ENCODE assay signal across 7 cellular contexts in genomic region chr21:5019120-5019519, GRCh38.
DNase-seq lines count a peak whose midpoint lies in the region; ATAC-seq and TF ChIP-seq lines count a peak whose summit lies in the region.
"Not testable (repeated sequence)": the region's sequence is repeated elsewhere in the genome, so short reads cannot be mapped to it uniquely, and the experiment has no call there.

No MANE protein-coding gene starts in this region.

- H2AFZ ChIP-seq in HCT116 (ENCODE audit: low read depth, low read length, poor library complexity, severe bottlenecking) = not testable (repeated sequence)

- not testable (repeated sequence) for H3K27me3 Mint-ChIP-seq in activated CD8-positive, alpha-beta T cell treated with anti-CD3 and anti-CD28 coated beads for 36 hours

- H3K4me1 ChIP-seq in HCT116 (ENCODE audit: control insufficient read depth in 1 of 2, insufficient read depth in 2 of 2, low read length in 2 of 2); mucosa of descending colon (ENCODE audit: low read depth): not testable (repeated sequence)

- not testable (repeated sequence) for H3K9me3 Mint-ChIP-seq in activated CD8-positive, alpha-beta T cell treated with anti-CD3 and anti-CD28 coated beads for 36 hours

- not testable (repeated sequence) for H3K9me2 ChIP-seq in HCT116 (ENCODE audit: insufficient read depth)

- H4K20me1 ChIP-seq in HCT116 (ENCODE audit: insufficient read depth) = not testable (repeated sequence)

- POLR2A ChIA-PET in HCT116 (lab: Charles Lee); activated CD8-positive, alpha-beta T cell treated with anti-CD3 and anti-CD28 coated beads for 36 hours (lab: Charles Lee): not testable (repeated sequence)

- DNase-seq in HCT116 (ENCODE audit: low read depth, low spot score); activated CD8-positive, alpha-beta T cell treated with anti-CD3 and anti-CD28 coated beads for 36 hours; mucosa of descending colon: not testable (repeated sequence)

- RAD21 ChIA-PET in HCT116 (lab: Charles Lee; ENCODE audit: low non-redundant PET in 1 of 2, low total read pairs in 2 of 2, uncharacterized antibody in 2 of 2, unreplicated experiment in 2 of 2) = not testable (repeated sequence)

- H3K4me2 ChIP-seq in HCT116 (ENCODE audit: low read length) = not testable (repeated sequence)

- ATAC-seq in GM18861 (IDR thresholded peaks at IDR 0.05; ENCODE audit: unreplicated experiment) = peak; percentile 52
- peak; percentile 43 for ATAC-seq in GM19463 (IDR thresholded peaks at IDR 0.05; ENCODE audit: unreplicated experiment)
- ATAC-seq in HCT116 = peak; percentile 53
- ATAC-seq in HG03039 (IDR thresholded peaks at IDR 0.05; ENCODE audit: unreplicated experiment) = peak; percentile 37
- ATAC-seq in HG03439 (IDR thresholded peaks at IDR 0.05; ENCODE audit: unreplicated experiment) = peak; percentile 49
- ATAC-seq in activated CD8-positive, alpha-beta T cell treated with anti-CD3 and anti-CD28 coated beads for 36 hours = peak; percentile 79
- peak; percentile 79 for ATAC-seq in mucosa of descending colon

- intact Hi-C loops in HCT116 (cut with micrococcal nuclease); activated CD8-positive, alpha-beta T cell treated with anti-CD3 and anti-CD28 coated beads for 36 hours (cut with micrococcal nuclease); mucosa of descending colon (cut with DNase I, micrococcal nuclease): not testable (repeated sequence)

- not testable (repeated sequence) for TF ChIP-seq POLR2A in HCT116 (IDR thresholded peaks at IDR 0.05; ENCODE audit: borderline replicate concordance, extremely low read depth, insufficient read depth, insufficient read length)

- H3K4me3 Mint-ChIP-seq in activated CD8-positive, alpha-beta T cell treated with anti-CD3 and anti-CD28 coated beads for 36 hours = not testable (repeated sequence)

- not testable (repeated sequence) for H3K4me3 ChIP-seq in HCT116 (replicated peaks in 1 of 2; ENCODE audit: low read depth in 1 of 2, low read length in 2 of 2); mucosa of descending colon

- BruUV-seq in HCT116 (replicated peaks; lab: Mats Ljungman, UMichigan) = not testable (repeated sequence)

- not testable (repeated sequence) for H3K27me3 ChIP-seq in HCT116 (ENCODE audit: insufficient read depth, low read length)

- not testable (repeated sequence) for H3K27ac ChIP-seq in HCT116 (ENCODE audit: low read depth, low read length)

- not testable (repeated sequence) for H3K36me3 ChIP-seq in HCT116 (ENCODE audit: control insufficient read depth in 1 of 2, insufficient read depth in 2 of 2, low read length in 2 of 2); mucosa of descending colon (ENCODE audit: low read depth)

- H3K9me3 ChIP-seq in HCT116 (ENCODE audit: control insufficient read depth in 1 of 2, insufficient read depth in 1 of 2, low read depth in 1 of 2, low read length in 2 of 2); mucosa of descending colon: not testable (repeated sequence)

- CTCF ChIA-PET in HCT116 (lab: Charles Lee); activated CD8-positive, alpha-beta T cell treated with anti-CD3 and anti-CD28 coated beads for 36 hours (lab: Charles Lee): not testable (repeated sequence)

- H3K9ac ChIP-seq in HCT116 (ENCODE audit: low read length) = not testable (repeated sequence)

- not testable (repeated sequence) for TF ChIP-seq CTCF in HCT116 (IDR thresholded peaks at IDR 0.05 in 2 of 3, conservative IDR thresholded peaks at IDR 0.05 in 1 of 3; ENCODE audit: borderline replicate concordance in 1 of 3, insufficient read depth in 1 of 3, low read depth in 2 of 3, low read length in 2 of 3); activated CD8-positive, alpha-beta T cell treated with anti-CD3 and anti-CD28 coated beads for 36 hours (IDR thresholded peaks at IDR 0.05); mucosa of descending colon (IDR thresholded peaks at IDR 0.05)

- not testable (repeated sequence) for TF ChIP-seq RAD21 in HCT116 (IDR thresholded peaks at IDR 0.05; ENCODE audit: low read depth)

- not testable (repeated sequence) for H3K4me1 Mint-ChIP-seq in activated CD8-positive, alpha-beta T cell treated with anti-CD3 and anti-CD28 coated beads for 36 hours (ENCODE audit: low read depth)

- H3K36me3 Mint-ChIP-seq in activated CD8-positive, alpha-beta T cell treated with anti-CD3 and anti-CD28 coated beads for 36 hours (ENCODE audit: low read depth) = not testable (repeated sequence)

- not testable (repeated sequence) for H3K27ac Mint-ChIP-seq in activated CD8-positive, alpha-beta T cell treated with anti-CD3 and anti-CD28 coated beads for 36 hours

- H3K79me2 ChIP-seq in HCT116 (ENCODE audit: insufficient read depth, low read length) = not testable (repeated sequence)
